ENCODE assay signal across 22 cellular contexts in genomic region chr7:38682602-38683001, GRCh38. TPM values are rescaled to one million over a fixed set of nuclear protein-coding genes. Genes with fewer than 3 reads are reported as not detected.
"Had no signal": no experiment of that assay in that cellular context is flagged by ENCODE, and none has a peak within 500 bp of the region (broad histone marks: within the 10 kb centered on the region; RNA-seq: fewer than 3 reads in every experiment).

No MANE protein-coding gene starts in this region.

- H3K4me3 ChIP-seq: coronary artery, gastroesophageal sphincter, heart left ventricle, smooth muscle cell had no signal

- H3K27me3 Mint-ChIP-seq: activated naive CD8-positive, alpha-beta T cell treated with anti-CD3 and anti-CD28 coated beads, Interleukin-2, amount 50 U/mL, for 24 hours had no signal

- ATAC-seq: activated CD8-positive, alpha-beta T cell treated with anti-CD3 and anti-CD28 coated beads, Interleukin-2, amount 10 ng/mL, durations not matched to agents 7 days and 5 days; activated naive CD8-positive, alpha-beta T cell treated with anti-CD3 and anti-CD28 coated beads, Interleukin-2, amount 50 U/mL, for 24 hours; gastroesophageal sphincter; left lobe of liver; natural killer cell treated with Interleukin-12 subunit alpha and Interleukin-12 subunit beta and Interleukin-15 and Interleukin-18, amount 100 ng/mL, for 72 hours; sciatic nerve; stimulated activated naive CD8-positive, alpha-beta T cell treated with anti-CD3 and anti-CD28 coated beads, Interleukin-15, amount 100 ng/mL, for 72 hours had no signal

- H3K27ac Mint-ChIP-seq: activated CD4-positive, alpha-beta T cell treated with anti-CD3 and anti-CD28 coated beads, Interleukin-2, amount 10 ng/mL, durations not matched to agents 7 days and 5 days; activated CD8-positive, alpha-beta T cell treated with anti-CD3 and anti-CD28 coated beads, Interleukin-2, amount 10 ng/mL, durations not matched to agents 7 days and 5 days; activated naive CD4-positive, alpha-beta T cell treated with anti-CD3 and anti-CD28 coated beads, Interleukin-2, amount 10 ng/mL, durations not matched to agents 7 days and 5 days; activated naive CD8-positive, alpha-beta T cell treated with anti-CD3 and anti-CD28 coated beads, Interleukin-2, amount 50 U/mL, for 24 hours; activated T-cell treated with anti-CD3 and anti-CD28 coated beads, Interleukin-2, amount 50 U/mL, for 24 hours; mesothelial cell of epicardium; natural killer cell treated with Interleukin-12 subunit alpha and Interleukin-12 subunit beta and Interleukin-15 and Interleukin-18, amount 100 ng/mL, for 72 hours; type B pancreatic cell had no signal

- H3K9me3 Mint-ChIP-seq: activated CD4-positive, alpha-beta T cell treated with anti-CD3 and anti-CD28 coated beads, Interleukin-2, amount 10 ng/mL, durations not matched to agents 7 days and 5 days; activated naive CD4-positive, alpha-beta T cell treated with anti-CD3 and anti-CD28 coated beads, Interleukin-2, amount 10 ng/mL, durations not matched to agents 7 days and 5 days; activated naive CD8-positive, alpha-beta T cell treated with anti-CD3 and anti-CD28 coated beads, Interleukin-2, amount 50 U/mL, for 24 hours; activated T-cell treated with anti-CD3 and anti-CD28 coated beads, Interleukin-2, amount 50 U/mL, for 24 hours; central memory CD8-positive, alpha-beta T cell; natural killer cell treated with Interleukin-12 subunit alpha and Interleukin-12 subunit beta and Interleukin-15 and Interleukin-18, amount 100 ng/mL, for 72 hours had no signal

- DNase-seq: activated CD4-positive, alpha-beta T cell treated with anti-CD3 and anti-CD28 coated beads, Interleukin-2, amount 10 ng/mL, durations not matched to agents 7 days and 5 days; activated CD8-positive, alpha-beta T cell treated with anti-CD3 and anti-CD28 coated beads, Interleukin-2, amount 10 ng/mL, durations not matched to agents 7 days and 5 days; activated effector memory CD4-positive, alpha-beta T cell treated with Interleukin-2 at 50 U/mL for 16 hours; activated naive CD4-positive, alpha-beta T cell treated with anti-CD3 and anti-CD28 coated beads, Interleukin-2, amount 10 ng/mL, durations not matched to agents 7 days and 5 days; activated naive CD8-positive, alpha-beta T cell treated with anti-CD3 and anti-CD28 coated beads, Interleukin-2, amount 50 U/mL, for 24 hours; activated T-cell treated with anti-CD3 and anti-CD28 coated beads, Interleukin-2, amount 50 U/mL, for 24 hours; aorta; erythroblast; heart left ventricle; kidney; stimulated activated CD4-positive, alpha-beta T cell treated with anti-CD3 and anti-CD28 coated beads, Interleukin-4, amount 100 ng/mL, for 1 hour; stimulated activated naive CD8-positive, alpha-beta T cell treated with anti-CD3 and anti-CD28 coated beads, Interleukin-15, amount 100 ng/mL, for 72 hours had no signal

- H3K4me1 Mint-ChIP-seq: activated CD4-positive, alpha-beta T cell treated with anti-CD3 and anti-CD28 coated beads, Interleukin-2, amount 10 ng/mL, durations not matched to agents 7 days and 5 days; activated naive CD4-positive, alpha-beta T cell treated with anti-CD3 and anti-CD28 coated beads, Interleukin-2, amount 10 ng/mL, durations not matched to agents 7 days and 5 days; activated naive CD8-positive, alpha-beta T cell treated with anti-CD3 and anti-CD28 coated beads, Interleukin-2, amount 50 U/mL, for 24 hours; central memory CD8-positive, alpha-beta T cell; stimulated activated naive CD8-positive, alpha-beta T cell treated with anti-CD3 and anti-CD28 coated beads, Interleukin-15, amount 100 ng/mL, for 72 hours had no signal

- H3K36me3 Mint-ChIP-seq: activated naive CD4-positive, alpha-beta T cell treated with anti-CD3 and anti-CD28 coated beads, Interleukin-2, amount 10 ng/mL, durations not matched to agents 7 days and 5 days; mesothelial cell of epicardium; natural killer cell treated with Interleukin-12 subunit alpha and Interleukin-12 subunit beta and Interleukin-15 and Interleukin-18, amount 100 ng/mL, for 72 hours; type B pancreatic cell had no signal

- H3K4me3 Mint-ChIP-seq: activated CD4-positive, alpha-beta T cell treated with anti-CD3 and anti-CD28 coated beads, Interleukin-2, amount 10 ng/mL, durations not matched to agents 7 days and 5 days; activated CD8-positive, alpha-beta T cell treated with anti-CD3 and anti-CD28 coated beads, Interleukin-2, amount 10 ng/mL, durations not matched to agents 7 days and 5 days; activated naive CD4-positive, alpha-beta T cell treated with anti-CD3 and anti-CD28 coated beads, Interleukin-2, amount 10 ng/mL, durations not matched to agents 7 days and 5 days; activated naive CD8-positive, alpha-beta T cell treated with anti-CD3 and anti-CD28 coated beads, Interleukin-2, amount 50 U/mL, for 24 hours; activated T-cell treated with anti-CD3 and anti-CD28 coated beads, Interleukin-2, amount 50 U/mL, for 24 hours; central memory CD8-positive, alpha-beta T cell; mesothelial cell of epicardium; natural killer cell treated with Interleukin-12 subunit alpha and Interleukin-12 subunit beta and Interleukin-15 and Interleukin-18, amount 100 ng/mL, for 72 hours; stimulated activated naive CD8-positive, alpha-beta T cell treated with anti-CD3 and anti-CD28 coated beads, Interleukin-15, amount 100 ng/mL, for 72 hours; type B pancreatic cell had no signal

RNA-seq across cellular contexts. Expression of gene AMPH, which starts 51.4 kb away (rescaled TPM):
- total RNA-seq: activated CD8-positive, alpha-beta T cell treated with anti-CD3 and anti-CD28 coated beads, Interleukin-2, amount 10 ng/mL, durations not matched to agents 7 days and 5 days; lung microvascular endothelial cell; natural killer cell treated with Interleukin-12 subunit alpha and Interleukin-12 subunit beta and Interleukin-15 and Interleukin-18, amount 100 ng/mL, for 72 hours had no signal
